Comparison of ENCODE assay signal across 26 cellular contexts in the genomic region with DNA sequence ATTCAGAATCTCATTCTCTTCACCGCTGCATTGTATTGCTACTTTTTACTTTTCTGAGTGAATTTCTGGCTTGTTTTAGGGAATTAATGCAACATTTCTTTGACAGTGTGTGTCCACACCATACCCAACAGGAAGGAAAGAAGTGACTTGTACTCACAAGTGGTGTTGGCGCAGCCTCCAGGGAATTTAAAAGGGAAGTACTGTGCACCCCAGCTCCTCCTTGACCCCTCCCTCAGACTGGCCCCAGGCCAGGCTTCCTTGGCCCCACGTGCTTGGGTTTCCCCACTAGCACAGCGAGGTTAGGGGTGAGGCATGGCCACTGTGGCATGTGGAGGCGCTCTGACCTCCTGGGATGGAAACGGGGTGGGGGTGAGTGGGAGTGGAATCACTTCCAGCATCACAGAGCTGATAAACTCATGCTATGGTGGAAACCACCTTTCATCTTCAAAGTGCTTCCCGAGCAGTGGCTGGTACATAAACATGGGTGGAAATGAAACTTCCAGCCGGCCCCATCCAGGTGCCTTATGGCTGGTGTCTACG.
"Had no signal": no experiment of that assay in that cellular context is flagged by ENCODE, and none has a peak within 500 bp of the region (broad histone marks: within the 10 kb centered on the region; RNA-seq: fewer than 3 reads in every experiment).

No MANE protein-coding gene starts in this region.

- DNase-seq: activated CD4-positive, alpha-beta memory T cell treated with anti-CD3 and anti-CD28 coated beads, Interleukin-2, amount 10 ng/mL, durations not matched to agents 7 days and 5 days; activated CD4-positive, alpha-beta T cell treated with anti-CD3 and anti-CD28 coated beads, Interleukin-2, amount 10 ng/mL, durations not matched to agents 24 days and 14 days; activated effector memory CD4-positive, alpha-beta T cell treated with Interleukin-2 at 50 U/mL for 16 hours; activated naive CD4-positive, alpha-beta T cell treated with anti-CD3 and anti-CD28 coated beads for 36 hours; activated naive CD8-positive, alpha-beta T cell treated with anti-CD3 and anti-CD28 coated beads, Interleukin-2, amount 10 ng/mL, durations not matched to agents 7 days and 5 days; activated T-cell treated with anti-CD3 and anti-CD28 coated beads, Interleukin-2, amount 50 U/mL, for 72 hours; amniotic stem cell; glutamatergic neuron; immature natural killer cell; kidney glomerular epithelial cell; left ventricle myocardium inferior; midbrain; natural killer cell; sigmoid colon; stimulated activated CD4-positive, alpha-beta T cell treated with anti-CD3 and anti-CD28 coated beads, Interleukin-15, amount 100 ng/mL, for 24 hours; stomach had no signal

- H3K27me3 ChIP-seq: hepatocyte, tibial nerve had no signal

- FAIRE-seq: frontal cortex had no signal

- H3K36me3 ChIP-seq: breast epithelium, esophagus muscularis mucosa, left ventricle myocardium inferior, sigmoid colon, stomach, suprapubic skin had no signal

- H3K79me2 ChIP-seq: hepatocyte had no signal

- H3K9me3 ChIP-seq: breast epithelium, esophagus muscularis mucosa, left ventricle myocardium inferior, sigmoid colon, stomach, suprapubic skin had no signal

- H2AFZ ChIP-seq: hepatocyte had no signal

- H3K27ac ChIP-seq: breast epithelium, coronary artery, esophagus muscularis mucosa, hepatocyte, left ventricle myocardium inferior, sigmoid colon, stomach, suprapubic skin, tibial nerve had no signal

- H3K4me2 ChIP-seq: hepatocyte, smooth muscle cell had no signal

- ATAC-seq: activated CD4-positive, CD25-positive, alpha-beta regulatory T cell treated with anti-CD3 and anti-CD28 coated beads, Interleukin-2, amount 50 U/mL, for 24 hours; activated T-cell treated with anti-CD3 and anti-CD28 coated beads, Interleukin-2, amount 50 U/mL, for 72 hours; natural killer cell; stimulated activated memory B cell treated with anti-CD40 and anti-IgM and Interleukin-4, amounts not matched to agents 10 μg/mL and 1 μg/mL and 100 μg/mL, for 72 hours had no signal

- H3K4me3 ChIP-seq: breast epithelium, coronary artery, esophagus muscularis mucosa, hepatocyte, left ventricle myocardium inferior, sigmoid colon, smooth muscle cell, stomach, suprapubic skin, tibial nerve had no signal

- H3K4me1 ChIP-seq: breast epithelium, esophagus muscularis mucosa, left ventricle myocardium inferior, sigmoid colon, stomach, suprapubic skin, tibial nerve had no signal
